Comparison of ENCODE assay signal across 1 cellular context in genomic region chr4:40055873-40056721, GRCh38.
A peak's percentile ranks its signal among the peaks of the same experiment; 100 is the strongest.
TF ChIP-seq lines count a peak whose summit lies in the region.

No MANE protein-coding gene starts in this region.

TF ChIP-seq in HepG2, 621 proteins besides CTCF, POLR2A, EP300 and RAD21 (continued from another document and continues in another):
- no peak for TF ChIP-seq ZNF407 (CRISPR knock-in tag; IDR thresholded peaks at IDR 0.05; ENCODE audit: not compliant biosample characterization)
- TF ChIP-seq PRDM15 (CRISPR knock-in tag; IDR thresholded peaks at IDR 0.05) = no peak
- no peak; the same call in 1 of the 2 replicates for TF ChIP-seq HIC2 (CRISPR knock-in tag; IDR thresholded peaks at IDR 0.05; ENCODE audit: low read depth)
- no peak for TF ChIP-seq MAFK (conservative IDR thresholded peaks at IDR 0.05 in 1 of 2, IDR thresholded peaks at IDR 0.05 in 1 of 2; ENCODE audit: low read length in 2 of 2)
- 0 out of 2 replicates have a peak, but pooled peaks have one; percentile 7 for TF ChIP-seq CHD4 (IDR thresholded peaks at IDR 0.05; ENCODE audit: borderline replicate concordance, low read length)
- no peak for TF ChIP-seq PITX1 (CRISPR knock-in tag; IDR thresholded peaks at IDR 0.05)
- TF ChIP-seq NRL (CRISPR knock-in tag; IDR thresholded peaks at IDR 0.05; ENCODE audit: borderline replicate concordance) = no peak
- TF ChIP-seq NCOR1 (IDR thresholded peaks at IDR 0.05; ENCODE audit: borderline replicate concordance, low read length) = no peak
- TF ChIP-seq TBL1XR1 (IDR thresholded peaks at IDR 0.05; ENCODE audit: borderline replicate concordance, low read length, partially characterized antibody) = no peak
- no peak for TF ChIP-seq KDM5A (IDR thresholded peaks at IDR 0.05; ENCODE audit: borderline replicate concordance, low read length)
- no peak for TF ChIP-seq HMGA1 (CRISPR knock-in tag; conservative IDR thresholded peaks at IDR 0.05)
- TF ChIP-seq ZBTB46 (CRISPR knock-in tag; IDR thresholded peaks at IDR 0.05; ENCODE audit: borderline replicate concordance) = no peak
- no peak for TF ChIP-seq ATF7 (IDR thresholded peaks at IDR 0.05)
- TF ChIP-seq ATF7 (CRISPR knock-in tag; IDR thresholded peaks at IDR 0.05) = no peak
- no peak for TF ChIP-seq BHLHE40 (IDR thresholded peaks at IDR 0.05; ENCODE audit: low read length)
- no peak for TF ChIP-seq ZNF615 (CRISPR knock-in tag; IDR thresholded peaks at IDR 0.05; ENCODE audit: borderline replicate concordance)
- peak; percentile 51; the same call in 1 of the 2 replicates for TF ChIP-seq ZNF276 (CRISPR knock-in tag; IDR thresholded peaks at IDR 0.05; ENCODE audit: low read depth)
- TF ChIP-seq ZSCAN22 (CRISPR knock-in tag; IDR thresholded peaks at IDR 0.05) = no peak
- no peak for TF ChIP-seq DBP (CRISPR knock-in tag; IDR thresholded peaks at IDR 0.05; ENCODE audit: not compliant biosample characterization)
- TF ChIP-seq CHD2 (IDR thresholded peaks at IDR 0.05; ENCODE audit: low read depth, low read length) = no peak
- no peak for TF ChIP-seq ATM (IDR thresholded peaks at IDR 0.05; ENCODE audit: borderline replicate concordance)
- TF ChIP-seq SMARCE1 (IDR thresholded peaks at IDR 0.05; ENCODE audit: borderline replicate concordance) = no peak
- TF ChIP-seq ETV6 (CRISPR knock-in tag; conservative IDR thresholded peaks at IDR 0.05) = 0 out of 2 replicates have a peak, but pooled peaks have one; percentile 25
- no peak for TF ChIP-seq ZFP62 (CRISPR knock-in tag; IDR thresholded peaks at IDR 0.05)
- no peak for TF ChIP-seq KAT8 (CRISPR knock-in tag; IDR thresholded peaks at IDR 0.05)
- TF ChIP-seq RFX3 (CRISPR knock-in tag; IDR thresholded peaks at IDR 0.05) = no peak
- no peak for TF ChIP-seq ZKSCAN5 (CRISPR knock-in tag; IDR thresholded peaks at IDR 0.05)
- TF ChIP-seq ESRRA (CRISPR knock-in tag; IDR thresholded peaks at IDR 0.05; ENCODE audit: low read depth) = no peak
- TF ChIP-seq ZFX (CRISPR knock-in tag; IDR thresholded peaks at IDR 0.05; ENCODE audit: low read depth) = peak; percentile 89
- TF ChIP-seq CBX1 (IDR thresholded peaks at IDR 0.05; ENCODE audit: low read depth) = no peak
- no peak for TF ChIP-seq SIN3A (IDR thresholded peaks at IDR 0.05; ENCODE audit: borderline replicate concordance, low read depth, low read length)
- no peak for TF ChIP-seq MLX (CRISPR knock-in tag; IDR thresholded peaks at IDR 0.05)
- no peak; the same call in 1 of the 2 replicates for TF ChIP-seq ZNF33B (CRISPR knock-in tag; IDR thresholded peaks at IDR 0.05)
- no peak for TF ChIP-seq NFE2 (CRISPR knock-in tag; IDR thresholded peaks at IDR 0.05)
- no peak; the same call in 1 of the 2 replicates for TF ChIP-seq ARNTL (CRISPR knock-in tag; IDR thresholded peaks at IDR 0.05)
- no peak for TF ChIP-seq SP2 (CRISPR knock-in tag; IDR thresholded peaks at IDR 0.05)
- no peak for TF ChIP-seq NPAS2 (CRISPR knock-in tag; IDR thresholded peaks at IDR 0.05; ENCODE audit: borderline replicate concordance)
- no peak; the same call in 1 of the 2 replicates for TF ChIP-seq RARA (CRISPR knock-in tag; IDR thresholded peaks at IDR 0.05)
- TF ChIP-seq ZNF503 (CRISPR knock-in tag; IDR thresholded peaks at IDR 0.05) = no peak
- TF ChIP-seq RARG (CRISPR knock-in tag; IDR thresholded peaks at IDR 0.05; ENCODE audit: low read depth) = no peak
- TF ChIP-seq ZNF263 (CRISPR knock-in tag; IDR thresholded peaks at IDR 0.05) = peak; percentile 13; the same call in 1 of the 2 replicates
